In the genomic region with DNA sequence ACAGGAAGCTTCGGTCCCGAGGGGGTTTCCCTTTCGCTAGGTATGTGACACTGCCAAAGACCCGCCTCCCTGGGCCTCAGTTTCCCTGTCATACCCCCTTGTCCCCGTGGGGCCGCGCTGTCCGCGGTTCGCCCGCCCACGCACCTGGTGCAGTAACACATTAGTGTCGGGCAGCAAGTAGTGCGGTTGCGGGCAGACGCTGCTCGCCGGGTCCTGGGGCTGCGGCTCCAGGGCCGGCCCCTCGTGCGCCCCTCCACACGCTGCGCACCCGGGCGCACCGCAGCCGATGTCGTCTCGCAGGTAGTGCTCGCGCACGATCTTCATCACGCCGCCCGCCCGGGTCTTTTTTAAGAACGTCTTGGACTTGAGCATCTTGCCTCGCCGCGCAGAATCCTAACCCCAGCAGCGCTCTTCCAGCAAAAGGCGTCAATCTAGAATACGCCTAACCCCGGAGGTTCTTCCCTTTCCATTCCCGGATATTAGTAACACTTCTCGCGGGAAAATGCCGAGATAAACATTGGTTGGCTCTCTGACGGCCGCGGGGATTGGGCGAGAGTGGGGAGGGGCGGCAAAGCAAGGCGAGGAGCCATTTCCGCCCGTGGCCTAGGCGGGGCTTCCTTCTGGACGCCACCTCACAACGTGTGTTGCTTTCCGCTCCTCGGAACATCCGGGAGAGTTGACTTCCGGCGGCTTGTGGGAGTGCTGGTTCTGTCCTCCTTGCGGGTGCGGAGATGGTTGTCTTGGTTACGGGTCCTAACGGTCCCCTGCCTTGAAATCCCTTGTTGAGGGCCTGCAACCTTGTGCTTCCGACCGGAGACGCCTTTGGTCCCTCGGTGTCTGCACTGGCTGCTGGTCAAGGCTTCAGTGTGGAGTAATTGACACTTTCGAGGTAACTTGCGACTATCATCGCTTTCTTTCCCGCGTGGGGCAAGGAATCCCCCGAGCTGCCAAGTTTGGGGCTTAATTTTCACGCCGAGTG, we compare ENCODE assay signal across 1 cellular context.
TF ChIP-seq lines count a peak whose summit lies in the region.

A gene with protein sequence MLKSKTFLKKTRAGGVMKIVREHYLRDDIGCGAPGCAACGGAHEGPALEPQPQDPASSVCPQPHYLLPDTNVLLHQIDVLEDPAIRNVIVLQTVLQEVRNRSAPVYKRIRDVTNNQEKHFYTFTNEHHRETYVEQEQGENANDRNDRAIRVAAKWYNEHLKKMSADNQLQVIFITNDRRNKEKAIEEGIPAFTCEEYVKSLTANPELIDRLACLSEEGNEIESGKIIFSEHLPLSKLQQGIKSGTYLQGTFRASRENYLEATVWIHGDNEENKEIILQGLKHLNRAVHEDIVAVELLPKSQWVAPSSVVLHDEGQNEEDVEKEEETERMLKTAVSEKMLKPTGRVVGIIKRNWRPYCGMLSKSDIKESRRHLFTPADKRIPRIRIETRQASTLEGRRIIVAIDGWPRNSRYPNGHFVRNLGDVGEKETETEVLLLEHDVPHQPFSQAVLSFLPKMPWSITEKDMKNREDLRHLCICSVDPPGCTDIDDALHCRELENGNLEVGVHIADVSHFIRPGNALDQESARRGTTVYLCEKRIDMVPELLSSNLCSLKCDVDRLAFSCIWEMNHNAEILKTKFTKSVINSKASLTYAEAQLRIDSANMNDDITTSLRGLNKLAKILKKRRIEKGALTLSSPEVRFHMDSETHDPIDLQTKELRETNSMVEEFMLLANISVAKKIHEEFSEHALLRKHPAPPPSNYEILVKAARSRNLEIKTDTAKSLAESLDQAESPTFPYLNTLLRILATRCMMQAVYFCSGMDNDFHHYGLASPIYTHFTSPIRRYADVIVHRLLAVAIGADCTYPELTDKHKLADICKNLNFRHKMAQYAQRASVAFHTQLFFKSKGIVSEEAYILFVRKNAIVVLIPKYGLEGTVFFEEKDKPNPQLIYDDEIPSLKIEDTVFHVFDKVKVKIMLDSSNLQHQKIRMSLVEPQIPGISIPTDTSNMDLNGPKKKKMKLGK (minus strand): TSS at position 440 of the 979 bp plus-strand sequence. CDS start 68 bp downstream, at position 372.
A gene with protein sequence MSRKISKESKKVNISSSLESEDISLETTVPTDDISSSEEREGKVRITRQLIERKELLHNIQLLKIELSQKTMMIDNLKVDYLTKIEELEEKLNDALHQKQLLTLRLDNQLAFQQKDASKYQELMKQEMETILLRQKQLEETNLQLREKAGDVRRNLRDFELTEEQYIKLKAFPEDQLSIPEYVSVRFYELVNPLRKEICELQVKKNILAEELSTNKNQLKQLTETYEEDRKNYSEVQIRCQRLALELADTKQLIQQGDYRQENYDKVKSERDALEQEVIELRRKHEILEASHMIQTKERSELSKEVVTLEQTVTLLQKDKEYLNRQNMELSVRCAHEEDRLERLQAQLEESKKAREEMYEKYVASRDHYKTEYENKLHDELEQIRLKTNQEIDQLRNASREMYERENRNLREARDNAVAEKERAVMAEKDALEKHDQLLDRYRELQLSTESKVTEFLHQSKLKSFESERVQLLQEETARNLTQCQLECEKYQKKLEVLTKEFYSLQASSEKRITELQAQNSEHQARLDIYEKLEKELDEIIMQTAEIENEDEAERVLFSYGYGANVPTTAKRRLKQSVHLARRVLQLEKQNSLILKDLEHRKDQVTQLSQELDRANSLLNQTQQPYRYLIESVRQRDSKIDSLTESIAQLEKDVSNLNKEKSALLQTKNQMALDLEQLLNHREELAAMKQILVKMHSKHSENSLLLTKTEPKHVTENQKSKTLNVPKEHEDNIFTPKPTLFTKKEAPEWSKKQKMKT (plus strand): TSS at position 673 of the 979 bp plus-strand sequence. CDS start 1,337 bp downstream, outside the sequence.

TF ChIP-seq in HepG2, 621 proteins besides CTCF, POLR2A, EP300 and RAD21 (continued from another document and continues in another):
- TF ChIP-seq, protein P1, sequence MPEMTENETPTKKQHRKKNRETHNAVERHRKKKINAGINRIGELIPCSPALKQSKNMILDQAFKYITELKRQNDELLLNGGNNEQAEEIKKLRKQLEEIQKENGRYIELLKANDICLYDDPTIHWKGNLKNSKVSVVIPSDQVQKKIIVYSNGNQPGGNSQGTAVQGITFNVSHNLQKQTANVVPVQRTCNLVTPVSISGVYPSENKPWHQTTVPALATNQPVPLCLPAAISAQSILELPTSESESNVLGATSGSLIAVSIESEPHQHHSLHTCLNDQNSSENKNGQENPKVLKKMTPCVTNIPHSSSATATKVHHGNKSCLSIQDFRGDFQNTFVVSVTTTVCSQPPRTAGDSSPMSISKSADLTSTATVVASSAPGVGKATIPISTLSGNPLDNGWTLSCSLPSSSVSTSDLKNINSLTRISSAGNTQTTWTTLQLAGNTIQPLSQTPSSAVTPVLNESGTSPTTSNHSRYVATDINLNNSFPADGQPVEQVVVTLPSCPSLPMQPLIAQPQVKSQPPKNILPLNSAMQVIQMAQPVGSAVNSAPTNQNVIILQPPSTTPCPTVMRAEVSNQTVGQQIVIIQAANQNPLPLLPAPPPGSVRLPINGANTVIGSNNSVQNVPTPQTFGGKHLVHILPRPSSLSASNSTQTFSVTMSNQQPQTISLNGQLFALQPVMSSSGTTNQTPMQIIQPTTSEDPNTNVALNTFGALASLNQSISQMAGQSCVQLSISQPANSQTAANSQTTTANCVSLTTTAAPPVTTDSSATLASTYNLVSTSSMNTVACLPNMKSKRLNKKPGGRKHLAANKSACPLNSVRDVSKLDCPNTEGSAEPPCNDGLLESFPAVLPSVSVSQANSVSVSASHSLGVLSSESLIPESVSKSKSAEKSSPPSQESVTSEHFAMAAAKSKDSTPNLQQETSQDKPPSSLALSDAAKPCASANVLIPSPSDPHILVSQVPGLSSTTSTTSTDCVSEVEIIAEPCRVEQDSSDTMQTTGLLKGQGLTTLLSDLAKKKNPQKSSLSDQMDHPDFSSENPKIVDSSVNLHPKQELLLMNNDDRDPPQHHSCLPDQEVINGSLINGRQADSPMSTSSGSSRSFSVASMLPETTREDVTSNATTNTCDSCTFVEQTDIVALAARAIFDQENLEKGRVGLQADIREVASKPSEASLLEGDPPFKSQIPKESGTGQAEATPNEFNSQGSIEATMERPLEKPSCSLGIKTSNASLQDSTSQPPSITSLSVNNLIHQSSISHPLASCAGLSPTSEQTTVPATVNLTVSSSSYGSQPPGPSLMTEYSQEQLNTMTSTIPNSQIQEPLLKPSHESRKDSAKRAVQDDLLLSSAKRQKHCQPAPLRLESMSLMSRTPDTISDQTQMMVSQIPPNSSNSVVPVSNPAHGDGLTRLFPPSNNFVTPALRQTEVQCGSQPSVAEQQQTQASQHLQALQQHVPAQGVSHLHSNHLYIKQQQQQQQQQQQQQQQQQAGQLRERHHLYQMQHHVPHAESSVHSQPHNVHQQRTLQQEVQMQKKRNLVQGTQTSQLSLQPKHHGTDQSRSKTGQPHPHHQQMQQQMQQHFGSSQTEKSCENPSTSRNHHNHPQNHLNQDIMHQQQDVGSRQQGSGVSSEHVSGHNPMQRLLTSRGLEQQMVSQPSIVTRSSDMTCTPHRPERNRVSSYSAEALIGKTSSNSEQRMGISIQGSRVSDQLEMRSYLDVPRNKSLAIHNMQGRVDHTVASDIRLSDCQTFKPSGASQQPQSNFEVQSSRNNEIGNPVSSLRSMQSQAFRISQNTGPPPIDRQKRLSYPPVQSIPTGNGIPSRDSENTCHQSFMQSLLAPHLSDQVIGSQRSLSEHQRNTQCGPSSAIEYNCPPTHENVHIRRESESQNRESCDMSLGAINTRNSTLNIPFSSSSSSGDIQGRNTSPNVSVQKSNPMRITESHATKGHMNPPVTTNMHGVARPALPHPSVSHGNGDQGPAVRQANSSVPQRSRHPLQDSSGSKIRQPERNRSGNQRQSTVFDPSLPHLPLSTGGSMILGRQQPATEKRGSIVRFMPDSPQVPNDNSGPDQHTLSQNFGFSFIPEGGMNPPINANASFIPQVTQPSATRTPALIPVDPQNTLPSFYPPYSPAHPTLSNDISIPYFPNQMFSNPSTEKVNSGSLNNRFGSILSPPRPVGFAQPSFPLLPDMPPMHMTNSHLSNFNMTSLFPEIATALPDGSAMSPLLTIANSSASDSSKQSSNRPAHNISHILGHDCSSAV (CRISPR knock-in tag; IDR thresholded peaks at IDR 0.05; ENCODE audit: borderline replicate concordance): 0 out of 2 replicates have a peak, but pooled peaks have one; percentile 57
- TF ChIP-seq ZNF382 (CRISPR knock-in tag; IDR thresholded peaks at IDR 0.05; ENCODE audit: borderline replicate concordance) (no peak), ZNF773 (CRISPR knock-in tag; IDR thresholded peaks at IDR 0.05; ENCODE audit: borderline replicate concordance) (no peak), TGIF2 (CRISPR knock-in tag; IDR thresholded peaks at IDR 0.05) (no peak), ZNF878 (CRISPR knock-in tag; IDR thresholded peaks at IDR 0.05) (peak; percentile 89; the same call in 1 of the 2 replicates), ZSCAN21 (CRISPR knock-in tag; IDR thresholded peaks at IDR 0.05; ENCODE audit: borderline replicate concordance) (no peak; the same call in 1 of the 2 replicates), LCORL (IDR thresholded peaks at IDR 0.05) (no peak), LCORL (CRISPR knock-in tag; IDR thresholded peaks at IDR 0.05) (no peak; the same call in 1 of the 2 replicates), TEAD3 (CRISPR knock-in tag; optimal IDR thresholded peaks at IDR 0.05; ENCODE audit: borderline replicate concordance) (no peak), ZNF83 (CRISPR knock-in tag; IDR thresholded peaks at IDR 0.05; ENCODE audit: borderline replicate concordance) (no peak), KLF9 (CRISPR knock-in tag; IDR thresholded peaks at IDR 0.05; ENCODE audit: low read depth) (no peak), MED1 (CRISPR knock-in tag; IDR thresholded peaks at IDR 0.05) (peak; percentile 66), ZNF788 (CRISPR knock-in tag; IDR thresholded peaks at IDR 0.05; ENCODE audit: borderline replicate concordance) (peak; percentile 61; the same call in 1 of the 2 replicates), SMC3 (IDR thresholded peaks at IDR 0.05; ENCODE audit: low read length) (no peak), ZNF180 (CRISPR knock-in tag; IDR thresholded peaks at IDR 0.05; ENCODE audit: borderline replicate concordance, low read depth) (no peak), POLR2G (IDR thresholded peaks at IDR 0.05; ENCODE audit: low read depth, low read length) (peak; percentile 89), MAFF (IDR thresholded peaks at IDR 0.05; ENCODE audit: low read depth, low read length) (no peak), ZNF792 (CRISPR knock-in tag; IDR thresholded peaks at IDR 0.05) (no peak), SSRP1 (CRISPR knock-in tag; IDR thresholded peaks at IDR 0.05) (no peak)
- TF ChIP-seq, protein P2, sequence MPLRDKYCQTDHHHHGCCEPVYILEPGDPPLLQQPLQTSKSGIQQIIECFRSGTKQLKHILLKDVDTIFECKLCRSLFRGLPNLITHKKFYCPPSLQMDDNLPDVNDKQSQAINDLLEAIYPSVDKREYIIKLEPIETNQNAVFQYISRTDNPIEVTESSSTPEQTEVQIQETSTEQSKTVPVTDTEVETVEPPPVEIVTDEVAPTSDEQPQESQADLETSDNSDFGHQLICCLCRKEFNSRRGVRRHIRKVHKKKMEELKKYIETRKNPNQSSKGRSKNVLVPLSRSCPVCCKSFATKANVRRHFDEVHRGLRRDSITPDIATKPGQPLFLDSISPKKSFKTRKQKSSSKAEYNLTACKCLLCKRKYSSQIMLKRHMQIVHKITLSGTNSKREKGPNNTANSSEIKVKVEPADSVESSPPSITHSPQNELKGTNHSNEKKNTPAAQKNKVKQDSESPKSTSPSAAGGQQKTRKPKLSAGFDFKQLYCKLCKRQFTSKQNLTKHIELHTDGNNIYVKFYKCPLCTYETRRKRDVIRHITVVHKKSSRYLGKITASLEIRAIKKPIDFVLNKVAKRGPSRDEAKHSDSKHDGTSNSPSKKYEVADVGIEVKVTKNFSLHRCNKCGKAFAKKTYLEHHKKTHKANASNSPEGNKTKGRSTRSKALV (CRISPR knock-in tag; IDR thresholded peaks at IDR 0.05): peak; percentile 21; the same call in 1 of the 2 replicates
- TF ChIP-seq, protein P3, sequence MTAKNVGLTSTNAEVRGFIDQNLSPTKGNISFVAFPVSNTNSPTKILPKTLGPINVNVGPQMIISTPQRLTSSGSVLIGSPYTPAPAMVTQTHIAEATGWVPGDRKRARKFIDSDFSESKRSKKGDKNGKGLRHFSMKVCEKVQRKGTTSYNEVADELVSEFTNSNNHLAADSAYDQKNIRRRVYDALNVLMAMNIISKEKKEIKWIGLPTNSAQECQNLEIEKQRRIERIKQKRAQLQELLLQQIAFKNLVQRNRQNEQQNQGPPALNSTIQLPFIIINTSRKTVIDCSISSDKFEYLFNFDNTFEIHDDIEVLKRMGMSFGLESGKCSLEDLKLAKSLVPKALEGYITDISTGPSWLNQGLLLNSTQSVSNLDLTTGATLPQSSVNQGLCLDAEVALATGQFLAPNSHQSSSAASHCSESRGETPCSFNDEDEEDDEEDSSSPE (CRISPR knock-in tag; IDR thresholded peaks at IDR 0.05): peak; percentile 87; the same call in 1 of the 2 replicates
- TF ChIP-seq, protein P4, sequence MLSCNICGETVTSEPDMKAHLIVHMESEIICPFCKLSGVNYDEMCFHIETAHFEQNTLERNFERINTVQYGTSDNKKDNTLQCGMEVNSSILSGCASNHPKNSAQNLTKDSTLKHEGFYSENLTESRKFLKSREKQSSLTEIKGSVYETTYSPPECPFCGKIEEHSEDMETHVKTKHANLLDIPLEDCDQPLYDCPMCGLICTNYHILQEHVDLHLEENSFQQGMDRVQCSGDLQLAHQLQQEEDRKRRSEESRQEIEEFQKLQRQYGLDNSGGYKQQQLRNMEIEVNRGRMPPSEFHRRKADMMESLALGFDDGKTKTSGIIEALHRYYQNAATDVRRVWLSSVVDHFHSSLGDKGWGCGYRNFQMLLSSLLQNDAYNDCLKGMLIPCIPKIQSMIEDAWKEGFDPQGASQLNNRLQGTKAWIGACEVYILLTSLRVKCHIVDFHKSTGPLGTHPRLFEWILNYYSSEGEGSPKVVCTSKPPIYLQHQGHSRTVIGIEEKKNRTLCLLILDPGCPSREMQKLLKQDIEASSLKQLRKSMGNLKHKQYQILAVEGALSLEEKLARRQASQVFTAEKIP (CRISPR knock-in tag; IDR thresholded peaks at IDR 0.05; ENCODE audit: borderline replicate concordance): no peak
- TF ChIP-seq, protein P5, sequence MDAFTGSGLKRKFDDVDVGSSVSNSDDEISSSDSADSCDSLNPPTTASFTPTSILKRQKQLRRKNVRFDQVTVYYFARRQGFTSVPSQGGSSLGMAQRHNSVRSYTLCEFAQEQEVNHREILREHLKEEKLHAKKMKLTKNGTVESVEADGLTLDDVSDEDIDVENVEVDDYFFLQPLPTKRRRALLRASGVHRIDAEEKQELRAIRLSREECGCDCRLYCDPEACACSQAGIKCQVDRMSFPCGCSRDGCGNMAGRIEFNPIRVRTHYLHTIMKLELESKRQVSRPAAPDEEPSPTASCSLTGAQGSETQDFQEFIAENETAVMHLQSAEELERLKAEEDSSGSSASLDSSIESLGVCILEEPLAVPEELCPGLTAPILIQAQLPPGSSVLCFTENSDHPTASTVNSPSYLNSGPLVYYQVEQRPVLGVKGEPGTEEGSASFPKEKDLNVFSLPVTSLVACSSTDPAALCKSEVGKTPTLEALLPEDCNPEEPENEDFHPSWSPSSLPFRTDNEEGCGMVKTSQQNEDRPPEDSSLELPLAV (CRISPR knock-in tag; conservative IDR thresholded peaks at IDR 0.05; ENCODE audit: low read depth): no peak
- TF ChIP-seq, protein P6, sequence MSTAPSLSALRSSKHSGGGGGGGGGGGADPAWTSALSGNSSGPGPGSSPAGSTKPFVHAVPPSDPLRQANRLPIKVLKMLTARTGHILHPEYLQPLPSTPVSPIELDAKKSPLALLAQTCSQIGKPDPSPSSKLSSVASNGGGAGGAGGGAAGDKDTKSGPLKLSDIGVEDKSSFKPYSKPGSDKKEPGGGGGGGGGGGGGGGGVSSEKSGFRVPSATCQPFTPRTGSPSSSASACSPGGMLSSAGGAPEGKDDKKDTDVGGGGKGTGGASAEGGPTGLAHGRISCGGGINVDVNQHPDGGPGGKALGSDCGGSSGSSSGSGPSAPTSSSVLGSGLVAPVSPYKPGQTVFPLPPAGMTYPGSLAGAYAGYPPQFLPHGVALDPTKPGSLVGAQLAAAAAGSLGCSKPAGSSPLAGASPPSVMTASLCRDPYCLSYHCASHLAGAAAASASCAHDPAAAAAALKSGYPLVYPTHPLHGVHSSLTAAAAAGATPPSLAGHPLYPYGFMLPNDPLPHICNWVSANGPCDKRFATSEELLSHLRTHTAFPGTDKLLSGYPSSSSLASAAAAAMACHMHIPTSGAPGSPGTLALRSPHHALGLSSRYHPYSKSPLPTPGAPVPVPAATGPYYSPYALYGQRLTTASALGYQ (CRISPR knock-in tag; IDR thresholded peaks at IDR 0.05): no peak
